Comparison of ENCODE assay signal across 8 cellular contexts in genomic region chr19:42217522-42218442, GRCh38. TPM values are rescaled to one million over a fixed set of nuclear protein-coding genes. Genes with fewer than 3 reads are reported as not detected.
DNase-seq lines count a peak whose midpoint lies in the region; ATAC-seq, FAIRE-seq and TF ChIP-seq lines count a peak whose summit lies in the region.

Gene DEDD2 (minus strand): TSS chr19:42217677. CDS start chr19:42217007, 670 bp downstream.

- CTCF ChIA-PET in GM10248 (lab: Yijun Ruan, JAX) = interaction anchor here (1.1 to 2.4 kb wide), 5 partner anchors 10 to 85 kb away, joined by 3 to 8 read pairs (median 6); partner anchors contain the start of gene POU2F2

- H3K36me3 Mint-ChIP-seq in activated naive CD8-positive, alpha-beta T cell treated with anti-CD3 and anti-CD28 coated beads, Interleukin-2, amount 10 ng/mL, durations not matched to agents 7 days and 5 days = peaks cover 33% of the 10 kb centered on the region

- TF ChIP-seq CTCF in GM10248 (IDR thresholded peaks at IDR 0.05; ENCODE audit: control extremely low read depth, extremely low read depth, low read depth, missing control alignments) (no peak), SU-DHL-6 (IDR thresholded peaks at IDR 0.05; ENCODE audit: insufficient read depth, low read length, poor library complexity, severe bottlenecking) (no peak), pancreas (IDR thresholded peaks at IDR 0.05) (no peak), tibial artery (IDR thresholded peaks at IDR 0.05) (no peak)

- H3K36me3 ChIP-seq in SU-DHL-6 (ENCODE audit: low read length) = no peaks in the 10 kb centered on the region
- H3K36me3 ChIP-seq in pancreas = peaks cover 0 to 6% (median 0%) of the 10 kb centered on the region in 3 donors
- H3K36me3 ChIP-seq in tibial artery = peaks cover 7 to 24% (median 18%) of the 10 kb centered on the region in 3 donors

- no peaks in the 10 kb centered on the region for H3F3A ChIP-seq in SU-DHL-6 (ENCODE audit: insufficient read depth)

- POLR2A ChIA-PET in GM10248 (lab: Yijun Ruan, JAX) = interaction anchor here (1.0 to 2.0 kb wide), 3 partner anchors 10 to 79 kb away, joined by 3 to 8 read pairs (median 3); no protein-coding TSS in a partner anchor
- POLR2A ChIA-PET in activated naive CD8-positive, alpha-beta T cell treated with anti-CD3 and anti-CD28 coated beads, Interleukin-2, amount 10 ng/mL, durations not matched to agents 7 days and 5 days (lab: Charles Lee) = interaction anchor here (0.8 to 2.2 kb wide), 5 partner anchors 10 to 66 kb away, joined by 3 to 14 read pairs (median 10); partner anchors contain the start of gene GSK3A

- peaks cover 59% of the 10 kb centered on the region for H3K4me1 Mint-ChIP-seq in activated naive CD8-positive, alpha-beta T cell treated with anti-CD3 and anti-CD28 coated beads, Interleukin-2, amount 10 ng/mL, durations not matched to agents 7 days and 5 days

- DNase-seq in GM10248 (ENCODE audit: extremely low spot score) = peak; percentile 98
- peak; percentile 96 for DNase-seq in NCI-H128 (lab: John Stamatoyannopoulos, UW; ENCODE audit: unreplicated experiment)
- peak; percentile 100 for DNase-seq in activated naive CD8-positive, alpha-beta T cell treated with anti-CD3 and anti-CD28 coated beads, Interleukin-2, amount 10 ng/mL, durations not matched to agents 7 days and 5 days
- DNase-seq in head of caudate nucleus = peak; percentile 89 to 99 (median 96)
- peak; percentile 97 to 100 (median 100) for DNase-seq in pancreas
- peak; percentile 97 to 99 for DNase-seq in tibial artery

- H2AFZ ChIP-seq in SU-DHL-6 (ENCODE audit: low read depth, low read length, severe bottlenecking) = peak within 1 kb of the TSS; percentile 66

- H3K27me3 ChIP-seq in SU-DHL-6 (ENCODE audit: low read length) (no peaks in the 10 kb centered on the region), pancreas (no peaks in the 10 kb centered on the region), tibial artery (no peaks in the 10 kb centered on the region)

- H3K27ac Mint-ChIP-seq in activated naive CD8-positive, alpha-beta T cell treated with anti-CD3 and anti-CD28 coated beads, Interleukin-2, amount 10 ng/mL, durations not matched to agents 7 days and 5 days = peak within 1 kb of the TSS; percentile 95

- ATAC-seq in HG02678 (IDR thresholded peaks at IDR 0.05; ENCODE audit: unreplicated experiment) = peak; percentile 75
- peak; percentile 76 for ATAC-seq in activated naive CD8-positive, alpha-beta T cell treated with anti-CD3 and anti-CD28 coated beads, Interleukin-2, amount 10 ng/mL, durations not matched to agents 7 days and 5 days (ENCODE audit: low read depth)
- ATAC-seq in pancreas = peak; percentile 75 to 80 (median 79)

- no peaks in the 10 kb centered on the region for H3K9me3 ChIP-seq in SU-DHL-6 (ENCODE audit: insufficient read depth, low read length)
- no peaks in the 10 kb centered on the region for H3K9me3 ChIP-seq in pancreas
- no peaks in the 10 kb centered on the region for H3K9me3 ChIP-seq in tibial artery

- H3K9me2 ChIP-seq in SU-DHL-6 (replicated peaks; ENCODE audit: insufficient read depth, low read length) = no peaks in the 10 kb centered on the region

- peak; percentile 29 for FAIRE-seq in pancreas (lab: Jason Lieb, UNC)

- intact Hi-C loops in head of caudate nucleus (cut with DNase I) = no loop called here
- intact Hi-C loops in pancreas (cut with DNase I) = no loop called here
- intact Hi-C loops in tibial artery (cut with DNase I; ENCODE audit: low total_unique reads) = no loop called here

- H3K9ac ChIP-seq in SU-DHL-6 (ENCODE audit: low read length) = peak within 1 kb of the TSS; percentile 83

- peak within 1 kb of the TSS; percentile 93 for H3K4me3 Mint-ChIP-seq in activated naive CD8-positive, alpha-beta T cell treated with anti-CD3 and anti-CD28 coated beads, Interleukin-2, amount 10 ng/mL, durations not matched to agents 7 days and 5 days

- peak within 1 kb of the TSS; percentile 92 for H3K4me3 ChIP-seq in SU-DHL-6 (ENCODE audit: insufficient read depth, low read length, poor library complexity, severe bottlenecking)
- peak within 1 kb of the TSS; percentile 47 to 75 (median 68) for H3K4me3 ChIP-seq in pancreas
- peak within 1 kb of the TSS; percentile 86 to 88 for H3K4me3 ChIP-seq in tibial artery

- H3K9me3 Mint-ChIP-seq in activated naive CD8-positive, alpha-beta T cell treated with anti-CD3 and anti-CD28 coated beads, Interleukin-2, amount 10 ng/mL, durations not matched to agents 7 days and 5 days = no peaks in the 10 kb centered on the region

- H3K4me1 ChIP-seq in pancreas (peaks cover 5 to 39% (median 15%) of the 10 kb centered on the region in 3 donors), tibial artery (peaks cover 0 to 56% (median 42%) of the 10 kb centered on the region in 4 donors)

- H4K20me1 ChIP-seq in SU-DHL-6 (ENCODE audit: low read depth, low read length) = no peaks in the 10 kb centered on the region

- peaks cover 49% of the 10 kb centered on the region for H3K79me2 ChIP-seq in SU-DHL-6 (ENCODE audit: insufficient read depth, low read length)

- H3K27ac ChIP-seq in SU-DHL-6 (ENCODE audit: low read depth, low read length) = peak within 1 kb of the TSS; percentile 62
- H3K27ac ChIP-seq in pancreas = peak within 1 kb of the TSS; percentile 82 to 98 (median 90)
- H3K27ac ChIP-seq in tibial artery = peak within 1 kb of the TSS; percentile 89 to 93

- no peaks in the 10 kb centered on the region for H3K27me3 Mint-ChIP-seq in activated naive CD8-positive, alpha-beta T cell treated with anti-CD3 and anti-CD28 coated beads, Interleukin-2, amount 10 ng/mL, durations not matched to agents 7 days and 5 days

- H3K4me2 ChIP-seq in SU-DHL-6 (ENCODE audit: low read depth, low read length, poor library complexity, severe bottlenecking) = peak within 1 kb of the TSS; percentile 68

- 17% methylated on average over 56 of the region's 56 CpGs for WGBS in pancreas, 2 donors

RNA-seq across cellular contexts. Expression of gene DEDD2, which starts in this region (rescaled TPM):
- 10 to 100 TPM; 41.3 to 42.2 TPM for total RNA-seq in activated naive CD8-positive, alpha-beta T cell treated with anti-CD3 and anti-CD28 coated beads, Interleukin-2, amount 10 ng/mL, durations not matched to agents 7 days and 5 days
- total RNA-seq in pancreas = 10 to 100 TPM in 5 of 6 donors, 1 to 10 TPM in 1; 9.7 to 17.8 (median 12.8) TPM
- polyA plus RNA-seq in pancreas = 10 to 100 TPM; 22.3 to 25.4 TPM

Comparison
In these comparisons a context has a peak if more than half of its experiments do, and no peak if none do; other contexts are left out.
1. Peak in every context shown above with its lines: DNase-seq, ATAC-seq, H3K4me3 ChIP-seq and H3K27ac ChIP-seq.